35 cellular contexts compared by ENCODE assay signal in genomic region chr1:67514786-67515185, GRCh38.
"Had no signal": no experiment of that assay in that cellular context is flagged by ENCODE, and none has a peak within 500 bp of the region (broad histone marks: within the 10 kb centered on the region; RNA-seq: fewer than 3 reads in every experiment).

No MANE protein-coding gene starts in this region.

- ATAC-seq: activated naive CD4-positive, alpha-beta T cell treated with anti-CD3 and anti-CD28 coated beads, Interleukin-2, amount 50 U/mL, for 72 hours; activated T-cell treated with anti-CD3 and anti-CD28 coated beads, Interleukin-2, amount 50 U/mL, for 4 hours; Right ventricle myocardium inferior; SK-N-SH treated with all-trans-retinoic acid at 6 μM for 48 hours; T-cell; T-helper 17 cell had no signal

- H3K4me1 Mint-ChIP-seq: activated B cell treated with CpG ODN at 0.5 μM for 24 hours, brain, T-cell, T-helper 17 cell had no signal

- H3K4me2 ChIP-seq: PC-9 had no signal

- H3K27me3 Mint-ChIP-seq: activated B cell treated with CpG ODN at 0.5 μM for 24 hours had no signal

- H3K36me3 Mint-ChIP-seq: activated CD4-positive, alpha-beta memory T cell treated with anti-CD3 and anti-CD28 coated beads for 36 hours; brain had no signal

- H2AFZ ChIP-seq: PC-9 had no signal

- H3K27ac ChIP-seq: PC-9, RWPE1, VCaP had no signal

- FAIRE-seq: bronchial epithelial cell, RCC 7860 had no signal

- H3K27ac Mint-ChIP-seq: activated B cell treated with CpG ODN at 0.5 μM for 24 hours; activated CD4-positive, alpha-beta memory T cell treated with anti-CD3 and anti-CD28 coated beads for 36 hours; activated naive CD4-positive, alpha-beta T cell treated with anti-CD3 and anti-CD28 coated beads for 36 hours; activated naive CD4-positive, alpha-beta T cell treated with anti-CD3 and anti-CD28 coated beads, Interleukin-2, amount 50 U/mL, for 72 hours; activated T-helper 1 cell treated with anti-CD3 and anti-CD28 coated beads, Interleukin-12 subunit alpha, Interleukin-12 subunit beta, Interleukin-2, Interleukin-4 antibody, amounts not matched to agents 30 ng/mL and 10 ng/mL and 1 ng/mL, durations not matched to agents 14 hours and 24 hours and 36 hours; T-cell; T-helper 17 cell had no signal

- H3K4me3 Mint-ChIP-seq: activated B cell treated with CpG ODN at 0.5 μM for 24 hours; activated CD4-positive, alpha-beta memory T cell treated with anti-CD3 and anti-CD28 coated beads for 36 hours; activated naive CD4-positive, alpha-beta T cell treated with anti-CD3 and anti-CD28 coated beads for 36 hours; activated T-cell treated with anti-CD3 and anti-CD28 coated beads, Interleukin-2, amount 50 U/mL, for 4 hours; activated T-helper 1 cell treated with anti-CD3 and anti-CD28 coated beads, Interleukin-12 subunit alpha, Interleukin-12 subunit beta, Interleukin-2, Interleukin-4 antibody, amounts not matched to agents 30 ng/mL and 10 ng/mL and 1 ng/mL, durations not matched to agents 14 hours and 24 hours and 36 hours; brain; T-cell; T-helper 17 cell had no signal

- DNase-seq: activated B cell treated with CpG ODN at 0.5 μM for 24 hours; activated CD4-positive, alpha-beta memory T cell treated with anti-CD3 and anti-CD28 coated beads for 36 hours; activated CD4-positive, alpha-beta T cell treated with anti-CD3 and anti-CD28 coated beads for 4 hours; activated CD4-positive, alpha-beta T cell treated with anti-CD3 and anti-CD28 coated beads, Interleukin-2, amount 50 U/mL, for 1 hour; activated CD4-positive, CD25-positive, alpha-beta regulatory T cell treated with anti-CD3 and anti-CD28 coated beads, Interleukin-2, amount 50 U/mL, for 72 hours; activated CD8-positive, alpha-beta memory T cell treated with anti-CD3 and anti-CD28 coated beads, Interleukin-2, amount 50 U/mL, for 4 hours; activated gamma-delta T cell treated with Interleukin-2 at 50 U/mL for 16 hours; activated naive CD4-positive, alpha-beta T cell treated with anti-CD3 and anti-CD28 coated beads for 36 hours; activated T-cell treated with anti-CD3 and anti-CD28 coated beads for 4 hours; activated T-cell treated with anti-CD3 and anti-CD28 coated beads, Interleukin-2, amount 50 U/mL, for 4 hours; anterior cingulate cortex; caudate nucleus; NCI-H1048; NCI-H1105 treated with DMSO at 0.1 percent for 48 hours; NCI-H1436; NCI-H1694 treated with DMSO at 0.1 percent for 48 hours; NCI-H2029; NCI-H345; NCI-H510A; NCI-H526; NCI-H748 treated with DMSO at 0.1 percent for 48 hours; NK-92 treated with Interleukin-12 subunit alpha and Interleukin-12 subunit beta, amount 100 ng/mL, for 24 hours; PC-9; SIG-M5; T-cell; T-helper 17 cell had no signal

- H3K4me3 ChIP-seq: PC-9 had no signal
